Comparison of ENCODE assay signal across 8 cellular contexts in the genomic region with DNA sequence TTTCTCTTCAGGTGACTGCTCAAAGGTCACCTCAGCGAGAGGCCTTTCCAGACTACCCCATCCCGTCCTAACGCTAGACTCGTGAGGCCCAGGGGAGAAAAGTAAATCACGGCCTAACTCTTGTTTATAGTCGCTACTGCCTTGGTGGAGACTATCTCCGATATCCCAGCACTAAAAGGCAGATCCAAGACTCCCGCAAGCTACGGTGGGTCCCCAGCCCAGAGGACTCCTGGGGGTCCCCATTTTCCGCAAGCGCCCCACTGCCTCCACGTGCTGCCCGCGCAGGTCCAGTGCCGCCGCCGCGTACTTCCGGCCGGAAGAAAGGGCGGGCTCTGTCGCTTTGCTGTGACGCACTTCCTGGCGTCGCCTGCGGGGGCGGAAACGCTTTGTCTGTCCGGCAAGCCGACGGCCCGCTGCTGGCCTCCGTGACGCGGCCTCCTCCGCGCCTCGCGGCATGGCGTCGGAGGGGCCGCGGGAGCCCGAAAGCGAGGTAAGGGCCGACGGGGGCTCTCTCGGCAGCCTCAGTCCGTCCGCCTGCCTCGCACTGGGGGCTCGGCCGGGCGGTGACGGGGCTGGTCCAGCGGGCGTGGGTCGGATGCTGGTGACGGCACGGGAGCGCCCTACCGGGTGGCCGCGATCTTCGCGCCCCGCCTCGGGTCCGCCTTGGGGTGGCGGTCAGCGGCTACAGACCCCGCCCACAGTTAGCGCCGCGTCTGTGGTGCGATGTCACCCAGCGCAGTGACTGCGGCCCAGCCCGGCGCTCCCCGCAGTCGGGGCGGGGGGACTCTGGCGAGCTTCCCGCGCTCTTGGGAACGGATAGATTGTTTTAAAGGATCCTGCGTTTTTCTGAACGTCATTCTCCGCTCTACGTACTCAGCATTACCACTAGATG. TPM values are rescaled to one million over a fixed set of nuclear protein-coding genes. Genes with fewer than 3 reads are reported as not detected.
DNase-seq lines count a peak whose midpoint lies in the region; ATAC-seq and TF ChIP-seq lines count a peak whose summit lies in the region.

A gene with protein sequence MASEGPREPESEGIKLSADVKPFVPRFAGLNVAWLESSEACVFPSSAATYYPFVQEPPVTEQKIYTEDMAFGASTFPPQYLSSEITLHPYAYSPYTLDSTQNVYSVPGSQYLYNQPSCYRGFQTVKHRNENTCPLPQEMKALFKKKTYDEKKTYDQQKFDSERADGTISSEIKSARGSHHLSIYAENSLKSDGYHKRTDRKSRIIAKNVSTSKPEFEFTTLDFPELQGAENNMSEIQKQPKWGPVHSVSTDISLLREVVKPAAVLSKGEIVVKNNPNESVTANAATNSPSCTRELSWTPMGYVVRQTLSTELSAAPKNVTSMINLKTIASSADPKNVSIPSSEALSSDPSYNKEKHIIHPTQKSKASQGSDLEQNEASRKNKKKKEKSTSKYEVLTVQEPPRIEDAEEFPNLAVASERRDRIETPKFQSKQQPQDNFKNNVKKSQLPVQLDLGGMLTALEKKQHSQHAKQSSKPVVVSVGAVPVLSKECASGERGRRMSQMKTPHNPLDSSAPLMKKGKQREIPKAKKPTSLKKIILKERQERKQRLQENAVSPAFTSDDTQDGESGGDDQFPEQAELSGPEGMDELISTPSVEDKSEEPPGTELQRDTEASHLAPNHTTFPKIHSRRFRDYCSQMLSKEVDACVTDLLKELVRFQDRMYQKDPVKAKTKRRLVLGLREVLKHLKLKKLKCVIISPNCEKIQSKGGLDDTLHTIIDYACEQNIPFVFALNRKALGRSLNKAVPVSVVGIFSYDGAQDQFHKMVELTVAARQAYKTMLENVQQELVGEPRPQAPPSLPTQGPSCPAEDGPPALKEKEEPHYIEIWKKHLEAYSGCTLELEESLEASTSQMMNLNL (plus strand): TSS at position 378 of the 892 bp plus-strand sequence. CDS start 77 bp downstream, at position 455.

- TF ChIP-seq POLR2A in testis (IDR thresholded peaks at IDR 0.05): peak; percentile 63

- H3K9me3 ChIP-seq in testis: no peaks in the 10 kb centered on the region

- peaks cover 45 to 57% of the 10 kb centered on the region in 2 donors for H3K36me3 Mint-ChIP-seq in activated naive CD4-positive, alpha-beta T cell treated with anti-CD3 and anti-CD28 coated beads, Interleukin-2, amount 50 U/mL, for 72 hours

- DNase-seq in GM12864 (ENCODE audit: low read depth): peak; percentile 85
- DNase-seq in NCI-H1092 treated with DMSO at 0.1 percent for 48 hours (lab: John Stamatoyannopoulos, UW): peak; percentile 96
- peak; percentile 69 for DNase-seq in SKM-1 (lab: John Stamatoyannopoulos, UW; ENCODE audit: unreplicated experiment)
- DNase-seq in activated naive CD4-positive, alpha-beta T cell treated with anti-CD3 and anti-CD28 coated beads, Interleukin-2, amount 50 U/mL, for 72 hours (ENCODE audit: low spot score in 2 of 2): peak; percentile 91 to 97
- DNase-seq in glomerular endothelial cell (ENCODE audit: extremely low read depth, low read depth, low spot score): peak; percentile 85
- DNase-seq in omental fat pad (ENCODE audit: low spot score): peak; percentile 76
- DNase-seq in testis: peak; percentile 95

- H3K9me3 Mint-ChIP-seq in activated naive CD4-positive, alpha-beta T cell treated with anti-CD3 and anti-CD28 coated beads, Interleukin-2, amount 50 U/mL, for 72 hours: no peaks in the 10 kb centered on the region

- peak within 1 kb of the TSS; percentile 93 to 99 for H3K27ac Mint-ChIP-seq in activated naive CD4-positive, alpha-beta T cell treated with anti-CD3 and anti-CD28 coated beads, Interleukin-2, amount 50 U/mL, for 72 hours

- H3K27me3 ChIP-seq in testis: no peaks in the 10 kb centered on the region

- peak; percentile 68 for TF ChIP-seq CTCF in GM12864 (IDR thresholded peaks at IDR 0.05; ENCODE audit: low read depth, low read length, missing control alignments)
- TF ChIP-seq CTCF in omental fat pad (IDR thresholded peaks at IDR 0.05): peak in 1 of 3 donors; percentile 22
- peak in 2 of 3 experiments; percentile 80 to 83 for TF ChIP-seq CTCF in testis (IDR thresholded peaks at IDR 0.05)

- peak within 1 kb of the TSS; percentile 78 for H3K4me3 ChIP-seq in GM12864 (ENCODE audit: low read depth, low read length)
- peak within 1 kb of the TSS; percentile 71 to 80 for H3K4me3 ChIP-seq in testis

- WGBS in testis, 2 donors: 0 to 1% methylated on average over 30 to 65 of the region's 91 CpGs

- peaks cover 14% of the 10 kb centered on the region for H3K4me1 ChIP-seq in testis

- peak within 1 kb of the TSS; percentile 98 to 99 for H3K27ac ChIP-seq in testis

- intact Hi-C loops in testis (cut with DNase I; ENCODE audit: low total_unique reads): no loop called here

- H3K36me3 ChIP-seq in testis (ENCODE audit: low read depth, missing control alignments): no peaks in the 10 kb centered on the region

- peak; percentile 88 for ATAC-seq in HG02623 (IDR thresholded peaks at IDR 0.05; ENCODE audit: unreplicated experiment)
- peak; percentile 91 for ATAC-seq in activated naive CD4-positive, alpha-beta T cell treated with anti-CD3 and anti-CD28 coated beads, Interleukin-2, amount 50 U/mL, for 72 hours
- peak; percentile 99 for ATAC-seq in omental fat pad (ENCODE audit: low FRiP score)

RNA-seq across cellular contexts. Expression of the gene that starts here (rescaled TPM):
- total RNA-seq in activated naive CD4-positive, alpha-beta T cell treated with anti-CD3 and anti-CD28 coated beads, Interleukin-2, amount 50 U/mL, for 72 hours: 10 to 100 TPM; 42.8 to 52.0 TPM
- 21.2 and 42.0 TPM in 2 replicates for total RNA-seq in glomerular endothelial cell
- 10 to 100 TPM; 45.8 to 68.4 (median 54.2) TPM for total RNA-seq in omental fat pad
- 100 to 1,000 TPM; 127 to 176 TPM for total RNA-seq in testis
- polyA plus RNA-seq in testis (ENCODE audit: insufficient read depth, low read depth, low replicate concordance): 145 TPM

Comparison
In these comparisons a context has a peak if more than half of its experiments do, and no peak if none do; other contexts are left out.
1. Peak in every context shown above with its lines: DNase-seq, ATAC-seq, H3K4me3 ChIP-seq and H3K27ac ChIP-seq.